ENCODE assay signal across 28 cellular contexts in the genomic region with DNA sequence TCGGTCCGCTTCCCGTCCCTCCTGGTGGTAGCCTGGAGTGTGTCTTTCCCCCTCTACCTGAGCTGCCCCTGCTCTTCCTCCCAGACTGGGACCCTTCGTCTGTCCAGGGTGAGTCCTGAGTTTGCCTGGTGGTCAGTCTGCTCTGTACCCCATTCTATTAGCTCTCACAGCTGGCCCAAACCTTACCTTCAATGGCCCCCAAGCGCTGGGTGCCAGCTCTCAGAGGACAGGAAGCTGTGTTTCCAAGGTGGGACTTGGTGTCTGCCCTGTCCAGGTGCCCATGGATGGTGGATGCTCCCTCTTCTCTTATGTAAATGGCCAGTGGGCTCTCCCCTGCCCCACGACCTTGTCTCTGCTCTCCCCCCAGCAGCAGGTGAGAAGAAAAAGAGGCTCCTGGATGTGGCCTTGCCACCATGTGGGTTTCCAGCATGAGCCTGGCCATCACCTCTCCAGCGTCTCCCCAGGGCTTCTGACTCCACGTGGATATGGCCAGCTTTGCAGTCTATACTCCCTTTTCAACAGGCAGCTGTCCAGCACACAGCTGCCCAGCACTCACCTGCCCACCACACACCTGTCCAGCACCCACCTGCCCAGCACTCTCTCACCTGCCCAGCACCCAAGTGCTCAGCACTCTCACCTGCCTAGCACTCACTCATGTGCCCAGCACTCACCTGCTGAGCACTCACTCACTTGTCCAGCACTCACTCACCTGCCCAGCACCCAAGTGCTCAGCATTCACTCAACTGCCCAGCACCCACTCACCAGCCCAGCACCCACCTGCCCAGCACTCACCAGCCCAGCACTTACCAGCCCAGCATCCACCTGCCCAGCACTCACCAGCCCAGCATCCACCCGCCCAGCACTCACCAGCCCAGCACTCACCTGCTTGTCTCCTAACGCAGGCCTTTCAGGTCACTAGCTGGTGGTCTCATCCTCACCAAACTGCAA.
DNase-seq lines count a peak whose midpoint lies in the region; ATAC-seq and TF ChIP-seq lines count a peak whose summit lies in the region.
"Had no signal": no experiment of that assay in that cellular context is flagged by ENCODE, and none has a peak within 500 bp of the region (broad histone marks: within the 10 kb centered on the region; RNA-seq: fewer than 3 reads in every experiment).

No MANE protein-coding gene starts in this region.

- no peak for TF ChIP-seq CTCF in spleen (IDR thresholded peaks at IDR 0.05 in 8 of 11, conservative IDR thresholded peaks at IDR 0.05 in 3 of 11)
- no peak for TF ChIP-seq CTCF in body of pancreas (IDR thresholded peaks at IDR 0.05)

- ATAC-seq in activated naive CD8-positive, alpha-beta T cell treated with anti-CD3 and anti-CD28 coated beads, Interleukin-2, amount 50 U/mL, for 24 hours, result peak; percentile 20
- ATAC-seq in left lobe of liver (no peak), body of pancreas (no peak)
- ATAC-seq: A549, gastroesophageal sphincter, left cardiac atrium had no signal

- DNase-seq in activated naive CD8-positive, alpha-beta T cell treated with anti-CD3 and anti-CD28 coated beads, Interleukin-2, amount 50 U/mL, for 24 hours, result no peak
- no peak for DNase-seq in activated naive CD8-positive, alpha-beta T cell treated with anti-CD3 and anti-CD28 coated beads for 36 hours
- DNase-seq in left lobe of liver (ENCODE audit: low spot score), result peak; percentile 30
- DNase-seq in spleen, result peak; percentile 72
- peak; percentile 38 for DNase-seq in ureter (ENCODE audit: low spot score)
- no peak for DNase-seq in GF-D8 (lab: John Stamatoyannopoulos, UW)
- DNase-seq in T-helper 2 cell treated with Interferon-gamma antibody and Interleukin-4, amounts not matched to agents 5 μg/mL and 100 μg/mL, for 36 hours (ENCODE audit: low spot score), result no peak
- no peak for DNase-seq in body of pancreas
- DNase-seq: activated B cell treated with CpG ODN at 0.5 μM for 24 hours; activated CD4-positive, alpha-beta T cell treated with anti-CD3 and anti-CD28 coated beads, Interleukin-2, amount 10 ng/mL, durations not matched to agents 7 days and 5 days; activated T-cell treated with anti-CD3 and anti-CD28 coated beads, Interleukin-2, amount 50 U/mL, for 48 hours; AML-193; CD4-positive, alpha-beta T cell; KG1; left cardiac atrium; MG63; NCI-H1105; NCI-H2029; NCI-H524; NK-92 treated with Interleukin-12 subunit alpha and Interleukin-12 subunit beta, amount 100 ng/mL, for 24 hours; stimulated activated CD4-positive, alpha-beta T cell treated with anti-CD3 and anti-CD28 coated beads, Interleukin-4, amount 100 ng/mL, for 4 hours; T-helper 1 cell had no signal

- no peak for TF ChIP-seq POLR2A in spleen (IDR thresholded peaks at IDR 0.05)
- no peak for TF ChIP-seq POLR2A in body of pancreas (IDR thresholded peaks at IDR 0.05)

- no peaks in the 10 kb centered on the region for H3K36me3 Mint-ChIP-seq in activated naive CD8-positive, alpha-beta T cell treated with anti-CD3 and anti-CD28 coated beads, Interleukin-2, amount 50 U/mL, for 24 hours (ENCODE audit: low read depth)
- H3K36me3 Mint-ChIP-seq in activated naive CD8-positive, alpha-beta T cell treated with anti-CD3 and anti-CD28 coated beads for 36 hours, result no peaks in the 10 kb centered on the region
- no peaks in the 10 kb centered on the region for H3K36me3 Mint-ChIP-seq in T-helper 2 cell treated with Interferon-gamma antibody and Interleukin-4, amounts not matched to agents 5 μg/mL and 100 μg/mL, for 36 hours (ENCODE audit: low read depth)
- H3K36me3 Mint-ChIP-seq: memory B cell, neural progenitor cell had no signal

- H3K4me1 ChIP-seq in spleen, result no peaks in the 10 kb centered on the region
- no peaks in the 10 kb centered on the region for H3K4me1 ChIP-seq in body of pancreas
- H3K4me1 ChIP-seq: A549, gastroesophageal sphincter, neural progenitor cell had no signal

- H3K9me3 ChIP-seq in spleen (peaks cover 0 to 32% (median 0%) of the 10 kb centered on the region in 8 donors), body of pancreas (no peaks in the 10 kb centered on the region)
- H3K9me3 ChIP-seq: A549, MG63 had no signal

- no peak overlapping the region for H3K4me3 Mint-ChIP-seq in activated naive CD8-positive, alpha-beta T cell treated with anti-CD3 and anti-CD28 coated beads, Interleukin-2, amount 50 U/mL, for 24 hours
- no peak overlapping the region for H3K4me3 Mint-ChIP-seq in activated naive CD8-positive, alpha-beta T cell treated with anti-CD3 and anti-CD28 coated beads for 36 hours
- no peak overlapping the region for H3K4me3 Mint-ChIP-seq in T-helper 2 cell treated with Interferon-gamma antibody and Interleukin-4, amounts not matched to agents 5 μg/mL and 100 μg/mL, for 36 hours
- H3K4me3 Mint-ChIP-seq: activated B cell treated with CpG ODN at 0.5 μM for 24 hours; activated CD4-positive, alpha-beta T cell treated with anti-CD3 and anti-CD28 coated beads, Interleukin-2, amount 10 ng/mL, durations not matched to agents 7 days and 5 days; CD4-positive, alpha-beta T cell; memory B cell; neural progenitor cell had no signal

- H3K27ac Mint-ChIP-seq in activated naive CD8-positive, alpha-beta T cell treated with anti-CD3 and anti-CD28 coated beads, Interleukin-2, amount 50 U/mL, for 24 hours, result no peak overlapping the region
- no peak overlapping the region for H3K27ac Mint-ChIP-seq in activated naive CD8-positive, alpha-beta T cell treated with anti-CD3 and anti-CD28 coated beads for 36 hours
- no peak overlapping the region for H3K27ac Mint-ChIP-seq in T-helper 2 cell treated with Interferon-gamma antibody and Interleukin-4, amounts not matched to agents 5 μg/mL and 100 μg/mL, for 36 hours
- H3K27ac Mint-ChIP-seq: activated B cell treated with CpG ODN at 0.5 μM for 24 hours; activated CD4-positive, alpha-beta T cell treated with anti-CD3 and anti-CD28 coated beads, Interleukin-2, amount 10 ng/mL, durations not matched to agents 7 days and 5 days; CD4-positive, alpha-beta T cell; memory B cell; neural progenitor cell had no signal

- H3K9me3 Mint-ChIP-seq in activated naive CD8-positive, alpha-beta T cell treated with anti-CD3 and anti-CD28 coated beads, Interleukin-2, amount 50 U/mL, for 24 hours, result peaks cover 7% of the 10 kb centered on the region
- peaks cover 4% of the 10 kb centered on the region for H3K9me3 Mint-ChIP-seq in activated naive CD8-positive, alpha-beta T cell treated with anti-CD3 and anti-CD28 coated beads for 36 hours
- peaks cover 16% of the 10 kb centered on the region for H3K9me3 Mint-ChIP-seq in T-helper 2 cell treated with Interferon-gamma antibody and Interleukin-4, amounts not matched to agents 5 μg/mL and 100 μg/mL, for 36 hours

- intact Hi-C loops in spleen (cut with DNase I; ENCODE audit: low total_unique reads) (no loop called here), body of pancreas (cut with DNase I) (no loop called here)

- WGBS in spleen, 5 donors, result 71 to 80% (median 79%) methylated on average over 8 to 10 of the region's 10 CpGs
- WGBS in body of pancreas, 2 donors, result 52 to 60% methylated on average over 7 to 10 of the region's 10 CpGs

- H3K27ac ChIP-seq in spleen, result no peak overlapping the region
- H3K27ac ChIP-seq in body of pancreas, result no peak overlapping the region
- H3K27ac ChIP-seq: A549, gastroesophageal sphincter, hepatocyte, neural progenitor cell, SK-N-MC had no signal

- H3K4me1 Mint-ChIP-seq in activated naive CD8-positive, alpha-beta T cell treated with anti-CD3 and anti-CD28 coated beads, Interleukin-2, amount 50 U/mL, for 24 hours, result no peaks in the 10 kb centered on the region
- no peaks in the 10 kb centered on the region for H3K4me1 Mint-ChIP-seq in activated naive CD8-positive, alpha-beta T cell treated with anti-CD3 and anti-CD28 coated beads for 36 hours
- H3K4me1 Mint-ChIP-seq in T-helper 2 cell treated with Interferon-gamma antibody and Interleukin-4, amounts not matched to agents 5 μg/mL and 100 μg/mL, for 36 hours (ENCODE audit: low read depth), result no peaks in the 10 kb centered on the region
- H3K4me1 Mint-ChIP-seq: activated B cell treated with CpG ODN at 0.5 μM for 24 hours; activated CD4-positive, alpha-beta T cell treated with anti-CD3 and anti-CD28 coated beads, Interleukin-2, amount 10 ng/mL, durations not matched to agents 7 days and 5 days; memory B cell; neural progenitor cell had no signal

- no peaks in the 10 kb centered on the region for H3K36me3 ChIP-seq in spleen
- no peaks in the 10 kb centered on the region for H3K36me3 ChIP-seq in body of pancreas (replicated peaks in 1 of 2; ENCODE audit: insufficient read depth in 1 of 2, low read depth in 2 of 2)
- H3K36me3 ChIP-seq: gastroesophageal sphincter, MG63, neural progenitor cell had no signal

- no peaks in the 10 kb centered on the region for H3K27me3 Mint-ChIP-seq in activated naive CD8-positive, alpha-beta T cell treated with anti-CD3 and anti-CD28 coated beads, Interleukin-2, amount 50 U/mL, for 24 hours
- no peaks in the 10 kb centered on the region for H3K27me3 Mint-ChIP-seq in activated naive CD8-positive, alpha-beta T cell treated with anti-CD3 and anti-CD28 coated beads for 36 hours
- no peaks in the 10 kb centered on the region for H3K27me3 Mint-ChIP-seq in T-helper 2 cell treated with Interferon-gamma antibody and Interleukin-4, amounts not matched to agents 5 μg/mL and 100 μg/mL, for 36 hours (ENCODE audit: low read depth)
- H3K27me3 Mint-ChIP-seq: activated B cell treated with CpG ODN at 0.5 μM for 24 hours; activated CD4-positive, alpha-beta T cell treated with anti-CD3 and anti-CD28 coated beads, Interleukin-2, amount 10 ng/mL, durations not matched to agents 7 days and 5 days; CD4-positive, alpha-beta T cell; memory B cell had no signal

- no peaks in the 10 kb centered on the region for H3K27me3 ChIP-seq in spleen (replicated peaks in 1 of 7)
- H3K27me3 ChIP-seq in body of pancreas, result no peaks in the 10 kb centered on the region
- H3K27me3 ChIP-seq: gastroesophageal sphincter, hepatocyte, MG63, neural progenitor cell had no signal

- H3K4me3 ChIP-seq in spleen (no peak overlapping the region), body of pancreas (no peak overlapping the region)
- H3K4me3 ChIP-seq: A549, gastroesophageal sphincter, hepatocyte, MG63, neural progenitor cell, SK-N-MC had no signal

Comparison
In these comparisons a context has a peak if more than half of its experiments do, and no peak if none do; other contexts are left out.
1. DNase-seq: peak in left lobe of liver (single experiment), spleen (single experiment) and ureter (single experiment); none in activated naive CD8-positive, alpha-beta T cell treated with anti-CD3 and anti-CD28 coated beads, Interleukin-2, amount 50 U/mL, for 24 hours (single experiment), activated naive CD8-positive, alpha-beta T cell treated with anti-CD3 and anti-CD28 coated beads for 36 hours (single experiment), GF-D8 (single experiment), T-helper 2 cell treated with Interferon-gamma antibody and Interleukin-4, amounts not matched to agents 5 μg/mL and 100 μg/mL, for 36 hours (single experiment) and body of pancreas (0 of 4).